8 cellular contexts compared by ENCODE assay signal in the genomic region with DNA sequence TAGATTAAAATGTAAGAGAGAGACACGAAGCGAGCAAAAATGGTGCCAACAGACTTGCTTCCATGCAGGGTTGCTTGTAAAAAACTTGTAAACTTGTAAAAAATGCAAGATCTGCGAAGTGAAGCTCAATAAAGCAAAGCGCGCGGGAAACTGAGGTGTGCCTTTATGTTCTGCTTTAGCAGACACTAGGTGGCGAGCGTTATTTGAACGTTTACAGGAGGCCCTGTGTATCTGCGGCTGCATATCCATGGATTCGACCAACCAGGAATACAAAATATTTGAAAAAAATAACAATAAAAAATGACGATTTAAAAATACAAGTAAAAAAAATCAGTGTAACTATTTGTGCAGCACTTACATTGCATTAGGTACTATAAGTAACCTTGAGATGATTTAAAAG. TPM values are rescaled to one million over a fixed set of nuclear protein-coding genes. Genes with fewer than 3 reads are reported as not detected.
DNase-seq lines count a peak whose midpoint lies in the region; ATAC-seq and TF ChIP-seq lines count a peak whose summit lies in the region.

No MANE protein-coding gene starts in this region.

- H3K27me3 ChIP-seq in mesendoderm (ENCODE audit: insufficient read depth, low read length, poor library complexity), result no peaks in the 10 kb centered on the region

- no peak overlapping the region for H3K23ac ChIP-seq in mesendoderm (ENCODE audit: low read length)

- peak; percentile 36 for TF ChIP-seq CTCF in GM10248 (IDR thresholded peaks at IDR 0.05; ENCODE audit: control extremely low read depth, extremely low read depth, low read depth, missing control alignments)

- H2BK5ac ChIP-seq in mesendoderm (ENCODE audit: low read length), result no peak overlapping the region

- H2BK15ac ChIP-seq in mesendoderm (replicated peaks; ENCODE audit: low read depth), result no peak overlapping the region

- no peak overlapping the region for H4K8ac ChIP-seq in mesendoderm (ENCODE audit: low read depth, low read length)

- peak overlapping the region; percentile 77 for H3K9ac ChIP-seq in mesendoderm (ENCODE audit: low read length)

- no peak for TF ChIP-seq POLR2A in GM18505 (IDR thresholded peaks at IDR 0.05; ENCODE audit: borderline replicate concordance, extremely low read depth, insufficient read depth, insufficient read length)

- H3K4ac ChIP-seq in mesendoderm (ENCODE audit: low read depth, low read length), result no peak overlapping the region

- no CpG with 5 or more reads among the region's 12 CpGs for WGBS in mesendoderm (ENCODE audit: extremely low coverage, insufficient coverage, low lambda C conversion rate)

- H3K18ac ChIP-seq in mesendoderm (ENCODE audit: low read length), result no peak overlapping the region

- no peak overlapping the region for H2BK120ac ChIP-seq in mesendoderm (ENCODE audit: low read depth, low read length)

- H4K5ac ChIP-seq in mesendoderm (ENCODE audit: low read length), result no peak overlapping the region

- no peak overlapping the region for H3K27ac ChIP-seq in mesendoderm (ENCODE audit: low read depth, low read length)

- no peak for ATAC-seq in HG03354 (IDR thresholded peaks at IDR 0.05; ENCODE audit: poor library complexity, severe bottlenecking, unreplicated experiment)
- no peak for ATAC-seq in GM18505 (IDR thresholded peaks at IDR 0.05; ENCODE audit: unreplicated experiment)
- ATAC-seq in left lobe of liver, result no peak

- POLR2A ChIA-PET in GM10248 (lab: Yijun Ruan, JAX), result no interaction called here

- no peak overlapping the region for H3K4me3 ChIP-seq in mesendoderm (ENCODE audit: low read length)

- no peak overlapping the region for H2AK5ac ChIP-seq in mesendoderm (ENCODE audit: low read length)

- H3K4me2 ChIP-seq in mesendoderm (ENCODE audit: low read length), result no peak overlapping the region

- CTCF ChIA-PET in GM10248 (lab: Yijun Ruan, JAX), result interaction anchor here (1.0 to 4.2 kb wide), 15 partner anchors 8 to 298 kb away, joined by 3 to 26 read pairs (median 5); no protein-coding TSS in a partner anchor

- peaks cover 56% of the 10 kb centered on the region for H3K79me2 ChIP-seq in mesendoderm (ENCODE audit: control insufficient read depth, insufficient read depth, low read length)

- DNase-seq in GM10248 (ENCODE audit: extremely low spot score) (no peak), NCI-H2227 (lab: John Stamatoyannopoulos, UW; ENCODE audit: unreplicated experiment) (peak; percentile 57), astrocyte of the hippocampus (ENCODE audit: low read depth, low spot score) (peak; percentile 41), mesendoderm (peak; percentile 42), mesenteric fat pad (ENCODE audit: low spot score) (no peak), left lobe of liver (ENCODE audit: low spot score) (no peak)

- peaks cover 4% of the 10 kb centered on the region for H3K4me1 ChIP-seq in mesendoderm (ENCODE audit: control insufficient read depth, low read depth, low read length)

- H3K79me1 ChIP-seq in mesendoderm (ENCODE audit: low read length), result peaks cover 19% of the 10 kb centered on the region

- no peaks in the 10 kb centered on the region for H3K36me3 ChIP-seq in mesendoderm (ENCODE audit: control insufficient read depth, insufficient read depth, low read length)

- peak overlapping the region; percentile 68 for H3K56ac ChIP-seq in mesendoderm (ENCODE audit: low read length)

RNA-seq across cellular contexts. Expression of a gene that starts 1.5 kb away (rescaled TPM):
- polyA plus RNA-seq in mesendoderm (2013, experiment 1 of 2), result 73.0 TPM
- 72.2 TPM for polyA plus RNA-seq in mesendoderm (2013, experiment 2 of 2)
- total RNA-seq in mesenteric fat pad (123 TPM), left lobe of liver (43.4 TPM)

RNA-seq across cellular contexts. Expression of a gene that starts 17.8 kb away (rescaled TPM):
- polyA plus RNA-seq in mesendoderm (2013, experiment 1 of 2), result 156 TPM
- polyA plus RNA-seq in mesendoderm (2013, experiment 2 of 2), result 154 TPM
- total RNA-seq in mesenteric fat pad (82.2 TPM), left lobe of liver (32.2 TPM)

Comparison
In these comparisons a context has a peak if more than half of its experiments do, and no peak if none do; other contexts are left out.
1. DNase-seq: peak in NCI-H2227 (single experiment), astrocyte of the hippocampus (single experiment) and mesendoderm (single experiment); none in GM10248 (single experiment), mesenteric fat pad (single experiment) and left lobe of liver (single experiment).